Comparison of ENCODE assay signal across 30 cellular contexts in genomic region chr18:57844319-57844718, GRCh38. TPM values are rescaled to one million over a fixed set of nuclear protein-coding genes. Genes with fewer than 3 reads are reported as not detected.
"Had no signal": no experiment of that assay in that cellular context is flagged by ENCODE, and none has a peak within 500 bp of the region (broad histone marks: within the 10 kb centered on the region; RNA-seq: fewer than 3 reads in every experiment).

No MANE protein-coding gene starts in this region.

- H3K27ac ChIP-seq: brain microvascular endothelial cell, coronary artery, dorsolateral prefrontal cortex, esophagus muscularis mucosa, foreskin keratinocyte, gastrocnemius medialis, VCaP had no signal

- ATAC-seq: activated T-cell treated with anti-CD3 and anti-CD28 coated beads, Interleukin-2, amount 50 U/mL, for 4 hours; activated T-helper 17 cell treated with anti-CD3 and anti-CD28 coated beads, Interleukin-2, amount 50 U/mL, for 72 hours; effector memory CD8-positive, alpha-beta T cell; foreskin keratinocyte; gastrocnemius medialis; WTC11 had no signal

- H3K36me3 Mint-ChIP-seq: activated naive CD8-positive, alpha-beta T cell; WTC11 had no signal

- H3K4me1 ChIP-seq: gastrocnemius medialis had no signal

- H3K9me3 ChIP-seq: esophagus muscularis mucosa, gastrocnemius medialis had no signal

- DNase-seq: activated CD4-positive, alpha-beta memory T cell treated with anti-CD3 and anti-CD28 coated beads, Interleukin-2, amount 10 ng/mL, durations not matched to agents 7 days and 5 days; activated CD4-positive, alpha-beta T cell treated with anti-CD3 and anti-CD28 coated beads for 1 hour; activated CD4-positive, alpha-beta T cell treated with anti-CD3 and anti-CD28 coated beads for 4 hours; activated CD4-positive, alpha-beta T cell treated with anti-CD3 and anti-CD28 coated beads, Interleukin-2, amount 10 ng/mL, durations not matched to agents 7 days and 5 days; activated CD4-positive, alpha-beta T cell treated with anti-CD3 and anti-CD28 coated beads, Interleukin-2, amount 50 U/mL, for 4 hours; activated CD8-positive, alpha-beta memory T cell treated with anti-CD3 and anti-CD28 coated beads for 24 hours; activated effector memory CD4-positive, alpha-beta T cell treated with Interleukin-2 at 50 U/mL for 16 hours; activated gamma-delta T cell treated with Interleukin-2 at 50 U/mL for 16 hours; activated naive CD4-positive, alpha-beta T cell treated with anti-CD3 and anti-CD28 coated beads, Interleukin-2, amount 50 U/mL, for 16 hours; activated naive CD4-positive, alpha-beta T cell treated with Interleukin-2 at 50 U/mL for 16 hours; activated T-cell treated with anti-CD3 and anti-CD28 coated beads, Interleukin-2, amount 50 U/mL, for 4 hours; amniotic stem cell; anterior cingulate cortex; brain microvascular endothelial cell; caudate nucleus; cerebellar nuclear complex; dorsolateral prefrontal cortex; effector memory CD8-positive, alpha-beta T cell; erythroblast; foreskin keratinocyte; gastrocnemius medialis; T-helper 2 cell had no signal

- H3K27me3 ChIP-seq: brain microvascular endothelial cell, dorsolateral prefrontal cortex, esophagus muscularis mucosa, foreskin keratinocyte, gastrocnemius medialis had no signal

- H3K27ac Mint-ChIP-seq: activated CD4-positive, alpha-beta memory T cell treated with anti-CD3 and anti-CD28 coated beads, Interleukin-2, amount 10 ng/mL, durations not matched to agents 7 days and 5 days; activated CD4-positive, alpha-beta T cell treated with anti-CD3 and anti-CD28 coated beads, Interleukin-2, amount 10 ng/mL, durations not matched to agents 7 days and 5 days; activated naive CD8-positive, alpha-beta T cell; activated T-helper 17 cell treated with anti-CD3 and anti-CD28 coated beads, Interleukin-2, amount 50 U/mL, for 72 hours; dendritic cell treated with granulocyte-macrophage colony-stimulating factor and Interleukin-4, amounts not matched to agents 40 ng/mL and 50 ng/mL, for 4 days; effector memory CD8-positive, alpha-beta T cell; WTC11 had no signal

- H3K4me3 Mint-ChIP-seq: activated CD4-positive, alpha-beta memory T cell treated with anti-CD3 and anti-CD28 coated beads, Interleukin-2, amount 10 ng/mL, durations not matched to agents 7 days and 5 days; activated CD4-positive, alpha-beta T cell treated with anti-CD3 and anti-CD28 coated beads, Interleukin-2, amount 10 ng/mL, durations not matched to agents 7 days and 5 days; activated naive CD8-positive, alpha-beta T cell; activated T-cell treated with anti-CD3 and anti-CD28 coated beads, Interleukin-2, amount 50 U/mL, for 4 hours; activated T-helper 17 cell treated with anti-CD3 and anti-CD28 coated beads, Interleukin-2, amount 50 U/mL, for 72 hours; dendritic cell treated with granulocyte-macrophage colony-stimulating factor and Interleukin-4, amounts not matched to agents 40 ng/mL and 50 ng/mL, for 4 days; effector memory CD8-positive, alpha-beta T cell; WTC11 had no signal

- H3K9me3 Mint-ChIP-seq: activated CD4-positive, alpha-beta memory T cell treated with anti-CD3 and anti-CD28 coated beads, Interleukin-2, amount 10 ng/mL, durations not matched to agents 7 days and 5 days; activated CD4-positive, alpha-beta T cell treated with anti-CD3 and anti-CD28 coated beads, Interleukin-2, amount 10 ng/mL, durations not matched to agents 7 days and 5 days; activated T-cell treated with anti-CD3 and anti-CD28 coated beads, Interleukin-2, amount 50 U/mL, for 4 hours; activated T-helper 17 cell treated with anti-CD3 and anti-CD28 coated beads, Interleukin-2, amount 50 U/mL, for 72 hours; dendritic cell treated with granulocyte-macrophage colony-stimulating factor and Interleukin-4, amounts not matched to agents 40 ng/mL and 50 ng/mL, for 4 days; effector memory CD8-positive, alpha-beta T cell; WTC11 had no signal

- H3K4me3 ChIP-seq: coronary artery, dorsolateral prefrontal cortex, esophagus muscularis mucosa, gastrocnemius medialis had no signal

- H3K36me3 ChIP-seq: brain microvascular endothelial cell, esophagus muscularis mucosa, gastrocnemius medialis had no signal

RNA-seq across cellular contexts. Expression of gene ATP8B1, which starts 41.2 kb away (rescaled TPM):
- total RNA-seq: activated CD4-positive, alpha-beta memory T cell treated with anti-CD3 and anti-CD28 coated beads, Interleukin-2, amount 10 ng/mL, durations not matched to agents 7 days and 5 days; activated CD4-positive, alpha-beta T cell treated with anti-CD3 and anti-CD28 coated beads, Interleukin-2, amount 10 ng/mL, durations not matched to agents 7 days and 5 days; activated T-helper 17 cell treated with anti-CD3 and anti-CD28 coated beads, Interleukin-2, amount 50 U/mL, for 72 hours; T-helper 1 cell treated with Interleukin-12 subunit alpha and Interleukin-12 subunit beta and Interleukin-4 antibody, amounts not matched to agents 30 ng/mL and 1 ng/mL, for 36 hours had no signal
